Comparison of ENCODE assay signal across 21 cellular contexts in the genomic region with DNA sequence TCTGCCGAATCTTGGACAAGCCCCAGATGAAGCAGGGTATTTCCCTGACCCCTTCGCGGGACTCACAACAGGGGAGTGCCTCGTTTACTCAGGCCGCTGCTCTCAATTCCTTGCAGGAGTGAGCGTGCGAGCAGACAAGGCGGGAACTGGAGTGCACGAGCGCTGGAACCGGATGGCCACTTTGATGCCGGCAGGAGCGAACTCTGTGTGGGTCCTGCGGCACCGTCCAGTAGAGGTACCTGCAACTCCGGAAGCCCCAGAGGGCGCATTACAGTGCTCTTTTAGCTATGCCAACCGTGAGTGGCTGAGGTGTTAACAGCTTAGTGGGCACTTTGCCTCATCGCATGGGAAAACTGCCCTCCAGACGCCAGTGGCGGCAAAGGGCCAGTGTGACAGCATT.
"Had no signal": no experiment of that assay in that cellular context is flagged by ENCODE, and none has a peak within 500 bp of the region (broad histone marks: within the 10 kb centered on the region; RNA-seq: fewer than 3 reads in every experiment).

No MANE protein-coding gene starts in this region.

- DNase-seq: cortex of kidney; dorsolateral prefrontal cortex; effector CD8-positive, alpha-beta T cell; gastrocnemius medialis; immature natural killer cell; left cardiac atrium; left ventricle myocardium inferior; mesendoderm; naive B cell; retina; sigmoid colon; stimulated activated naive CD4-positive, alpha-beta T cell; stomach; substantia nigra; trophoblast cell had no signal

- H3K4me1 ChIP-seq: esophagus muscularis mucosa, gastrocnemius medialis, left ventricle myocardium inferior, parathyroid adenoma, psoas muscle, sigmoid colon, stomach had no signal

- FAIRE-seq: keratinocyte had no signal

- H3K9me3 ChIP-seq: esophagus muscularis mucosa, gastrocnemius medialis, left ventricle myocardium inferior, psoas muscle, sigmoid colon, stomach had no signal

- H3K27me3 ChIP-seq: esophagus muscularis mucosa, gastrocnemius medialis, sigmoid colon, stomach had no signal

- H3K79me2 ChIP-seq: parathyroid adenoma had no signal

- H3K4me3 ChIP-seq: dorsolateral prefrontal cortex, esophagus muscularis mucosa, gastrocnemius medialis, left ventricle myocardium inferior, psoas muscle, sigmoid colon, skin epidermis, stomach had no signal

- H3K9ac ChIP-seq: parathyroid adenoma had no signal

- H3K36me3 ChIP-seq: esophagus muscularis mucosa, gastrocnemius medialis, left ventricle myocardium inferior, sigmoid colon, stomach had no signal

- ATAC-seq: gastrocnemius medialis, left cardiac atrium, psoas muscle had no signal

- H3K27ac ChIP-seq: dorsolateral prefrontal cortex, epithelial cell of prostate, esophagus muscularis mucosa, gastrocnemius medialis, left ventricle myocardium inferior, parathyroid adenoma, psoas muscle, sigmoid colon, skin epidermis, stomach had no signal

- H2AFZ ChIP-seq: parathyroid adenoma had no signal
